Comparison of ENCODE assay signal across 11 cellular contexts in genomic region chr10:60910543-60910942, GRCh38. TPM values are rescaled to one million over a fixed set of nuclear protein-coding genes. Genes with fewer than 3 reads are reported as not detected.
DNase-seq lines count a peak whose midpoint lies in the region; ATAC-seq and TF ChIP-seq lines count a peak whose summit lies in the region.
"Had no signal": no experiment of that assay in that cellular context is flagged by ENCODE, and none has a peak within 500 bp of the region (broad histone marks: within the 10 kb centered on the region; RNA-seq: fewer than 3 reads in every experiment).

No MANE protein-coding gene starts in this region.

- no peak for TF ChIP-seq CTCF in IMR-90 (conservative IDR thresholded peaks at IDR 0.05; ENCODE audit: low read depth, low read length)
- TF ChIP-seq CTCF in dorsolateral prefrontal cortex (IDR thresholded peaks at IDR 0.05 in 54 of 56, conservative IDR thresholded peaks at IDR 0.05 in 2 of 56; ENCODE audit: low read depth in 1 of 56, partially characterized antibody in 56 of 56), result no peak
- TF ChIP-seq CTCF in neural progenitor cell (IDR thresholded peaks at IDR 0.05), result no peak

- H2BK15ac ChIP-seq in IMR-90 (ENCODE audit: low read depth, low read length), result no peak overlapping the region; the same call in 2 of the 3 replicates

- H2BK5ac ChIP-seq in IMR-90 (ENCODE audit: low read depth, low read length, poor library complexity, severe bottlenecking), result no peak overlapping the region

- H3K9me3 ChIP-seq in IMR-90 (ENCODE audit: control insufficient read depth, insufficient read depth, low read length) (no peaks in the 10 kb centered on the region), neural progenitor cell (ENCODE audit: low read depth) (no peaks in the 10 kb centered on the region)

- H2AFZ ChIP-seq in IMR-90 (replicated peaks; ENCODE audit: low read length, poor library complexity), result no peak overlapping the region
- no peak overlapping the region for H2AFZ ChIP-seq in neural progenitor cell (replicated peaks)

- H3F3A ChIP-seq in neural progenitor cell (ENCODE audit: low read depth), result no peaks in the 10 kb centered on the region

- no peak overlapping the region for H3K4ac ChIP-seq in IMR-90 (ENCODE audit: low read depth, low read length)

- H3K27me3 Mint-ChIP-seq in neural progenitor cell (ENCODE audit: insufficient read depth, low read depth), result peaks cover 4% of the 10 kb centered on the region

- ATAC-seq in GM18909 (IDR thresholded peaks at IDR 0.05; ENCODE audit: poor library complexity, unreplicated experiment) (peak; percentile 66), IMR-90 (ENCODE audit: low read depth) (no peak), HG03135 (IDR thresholded peaks at IDR 0.05; ENCODE audit: unreplicated experiment) (no peak)

- H3K79me2 ChIP-seq in neural progenitor cell (ENCODE audit: low read depth), result no peaks in the 10 kb centered on the region

- no peak overlapping the region for H2BK20ac ChIP-seq in IMR-90 (ENCODE audit: low read depth, low read length)

- BruUV-seq in IMR-90 (replicated peaks; lab: Mats Ljungman, UMichigan), result no TSS peak

- DNase-seq in IMR-90 (no peak), dorsolateral prefrontal cortex (no peak), pulmonary artery endothelial cell (ENCODE audit: low read depth, low spot score) (peak; percentile 47), SIG-M5 treated with dmso at 0.1 percent for 504 hours (lab: John Stamatoyannopoulos, UW; ENCODE audit: unreplicated experiment) (no peak), HT-29 (ENCODE audit: low spot score) (no peak), neural progenitor cell (ENCODE audit: low spot score) (no peak)
- DNase-seq: kidney, NCI-H1694 had no signal

- H3K23ac ChIP-seq in IMR-90 (ENCODE audit: low read depth, low read length), result no peak overlapping the region

- POLR2A ChIA-PET in IMR-90 (lab: Charles Lee; ENCODE audit: unreplicated experiment), result no interaction called here

- peaks cover 22% of the 10 kb centered on the region for H3K9me3 Mint-ChIP-seq in neural progenitor cell

- peaks cover 19% of the 10 kb centered on the region for H3K4me1 Mint-ChIP-seq in neural progenitor cell

- H3K79me1 ChIP-seq in IMR-90 (ENCODE audit: low read depth in 1 of 2, low read length in 2 of 2), result peaks cover 10 to 26% of the 10 kb centered on the region in 2 experiments

- H3K27me3 ChIP-seq in IMR-90 (ENCODE audit: control insufficient read depth, insufficient read depth, low read length) (no peaks in the 10 kb centered on the region), dorsolateral prefrontal cortex (no peaks in the 10 kb centered on the region), neural progenitor cell (no peaks in the 10 kb centered on the region)

- TF ChIP-seq POLR2A in IMR-90 (IDR thresholded peaks at IDR 0.05; ENCODE audit: low read depth, low read length), result no peak

- dilution Hi-C loops in IMR-90 (cut with HindIII; ENCODE audit: low sequenced_read_pairs, unreplicated experiment), result no loop called here

- TF ChIP-seq RAD21 in IMR-90 (IDR thresholded peaks at IDR 0.05; ENCODE audit: low read length), result no peak

- H4K20me1 ChIP-seq in IMR-90 (ENCODE audit: insufficient read depth, low read length), result no peaks in the 10 kb centered on the region
- no peaks in the 10 kb centered on the region for H4K20me1 ChIP-seq in neural progenitor cell (ENCODE audit: low read depth)

- H3K4me1 ChIP-seq in IMR-90 (ENCODE audit: control insufficient read depth, insufficient read depth, low read length), result peaks cover 11% of the 10 kb centered on the region
- H3K4me1 ChIP-seq in neural progenitor cell, result no peaks in the 10 kb centered on the region

- no peak overlapping the region for H4K5ac ChIP-seq in IMR-90 (ENCODE audit: low read depth, low read length)

- peaks cover 11% of the 10 kb centered on the region for H3K9me1 ChIP-seq in IMR-90 (ENCODE audit: insufficient read depth, low read length)

- H3K18ac ChIP-seq in IMR-90 (ENCODE audit: low read depth, low read length), result no peak overlapping the region

- no peak overlapping the region for H2AK9ac ChIP-seq in IMR-90 (replicated peaks; ENCODE audit: low read depth, low read length, poor library complexity)

- no peak overlapping the region for H4K91ac ChIP-seq in IMR-90 (ENCODE audit: insufficient read depth, low read depth, low read length)

- H3K4me3 Mint-ChIP-seq in neural progenitor cell, result no peak overlapping the region

- CTCF ChIA-PET in IMR-90 (lab: Yijun Ruan, JAX), result interaction anchor here (1.0 kb wide), 1 partner anchor 35 kb away, joined by 3 read pairs; no protein-coding TSS in a partner anchor

- no peak overlapping the region for H2BK120ac ChIP-seq in IMR-90 (ENCODE audit: low read depth, low read length)

- intact Hi-C loops in IMR-90 (cut with micrococcal nuclease) (no loop called here), dorsolateral prefrontal cortex (cut with DNase I) (no loop called here)

- no peak overlapping the region for H3K4me2 ChIP-seq in IMR-90 (ENCODE audit: low read depth, low read length)
- no peak overlapping the region for H3K4me2 ChIP-seq in neural progenitor cell

- no peak overlapping the region for H3K4me3 ChIP-seq in IMR-90 (ENCODE audit: insufficient read depth, low read depth, low read length)
- peak overlapping the region in 2 of 59 donors; percentile 3 to 14 for H3K4me3 ChIP-seq in dorsolateral prefrontal cortex
- H3K4me3 ChIP-seq in neural progenitor cell, result no peak overlapping the region
- H3K4me3 ChIP-seq: SK-N-MC had no signal

- in situ Hi-C loops in IMR-90 (cut with MboI; ENCODE audit: low sequenced_read_pairs), result no loop called here

- H3K56ac ChIP-seq in IMR-90 (ENCODE audit: extremely low read depth, insufficient read depth, low read length), result no peak overlapping the region

- H3K14ac ChIP-seq in IMR-90 (replicated peaks; ENCODE audit: low read depth, low read length), result 0 out of 2 replicates have a peak overlapping the region, but pooled peaks have one; percentile 10

- no peak overlapping the region for H3K9ac ChIP-seq in IMR-90 (ENCODE audit: low read depth, low read length)
- no peak overlapping the region for H3K9ac ChIP-seq in neural progenitor cell

- H4K8ac ChIP-seq in IMR-90 (ENCODE audit: low read depth in 2 of 2, low read length in 2 of 2), result no peak overlapping the region

- no peak overlapping the region for H3K27ac Mint-ChIP-seq in neural progenitor cell

- H2AK5ac ChIP-seq in IMR-90 (ENCODE audit: low read depth, low read length), result no peak overlapping the region

- no peak overlapping the region for H3K27ac ChIP-seq in IMR-90 (ENCODE audit: insufficient read depth, low read length)
- peak overlapping the region in 54 of 59 donors; percentile 14 to 88 (median 68) for H3K27ac ChIP-seq in dorsolateral prefrontal cortex
- no peak overlapping the region for H3K27ac ChIP-seq in neural progenitor cell
- H3K27ac ChIP-seq: SK-N-MC had no signal

- H3K36me3 ChIP-seq in IMR-90 (ENCODE audit: control insufficient read depth, insufficient read depth, low read length) (peaks cover 22% of the 10 kb centered on the region), neural progenitor cell (no peaks in the 10 kb centered on the region)

- WGBS in IMR-90 (ENCODE audit: extremely low coverage in 2 of 2, insufficient read length in 1 of 2), 2 experiments, result no CpG with 5 or more reads among the region's 5 CpGs

- peaks cover 42% of the 10 kb centered on the region for H3K36me3 Mint-ChIP-seq in neural progenitor cell

TF ChIP-seq in IMR-90, 13 proteins besides CTCF, POLR2A, EP300 and RAD21:
- TF ChIP-seq MXI1 (IDR thresholded peaks at IDR 0.05; ENCODE audit: borderline replicate concordance, low read depth, low read length) (no peak), BHLHE40 (IDR thresholded peaks at IDR 0.05; ENCODE audit: low read depth, low read length) (no peak), FOS (IDR thresholded peaks at IDR 0.05; ENCODE audit: low read depth, low read length) (no peak), RCOR1 (IDR thresholded peaks at IDR 0.05; ENCODE audit: insufficient replicate concordance, low read length) (no peak), CHD1 (IDR thresholded peaks at IDR 0.05; ENCODE audit: low read depth, low read length) (no peak), CEBPB (IDR thresholded peaks at IDR 0.05; ENCODE audit: low read depth, low read length) (no peak), RFX5 (IDR thresholded peaks at IDR 0.05; ENCODE audit: low read depth, low read length) (no peak), NFE2L2 (IDR thresholded peaks at IDR 0.05; ENCODE audit: low read depth, low read length) (no peak), ELK1 (IDR thresholded peaks at IDR 0.05; ENCODE audit: borderline replicate concordance, low read depth, low read length) (no peak), MAFK (IDR thresholded peaks at IDR 0.05; ENCODE audit: low read depth, low read length) (no peak), SMC3 (IDR thresholded peaks at IDR 0.05; ENCODE audit: low read depth, low read length) (no peak), MAZ (IDR thresholded peaks at IDR 0.05; ENCODE audit: borderline replicate concordance, low read depth, low read length) (no peak), USF2 (IDR thresholded peaks at IDR 0.05; ENCODE audit: low read depth, low read length) (no peak)

RNA-seq across cellular contexts. Expression of gene RHOBTB1, which starts 33.4 kb away (rescaled TPM):
- total RNA-seq in IMR-90 (2012; rRNA removed) (15.2 and 18.9 TPM in 2 replicates), dorsolateral prefrontal cortex (10 to 100 TPM in 112 of 120 experiments, 1 to 10 TPM in 8; 6.6 to 36.7 (median 15.0) TPM), pulmonary artery endothelial cell (29.1 and 38.6 TPM in 2 replicates), neural progenitor cell (ENCODE audit: low replicate concordance) (15.1 and 21.5 TPM in 2 replicates)
- polyA plus RNA-seq in IMR-90 (2012; rRNA removed), result 8.8 and 8.9 TPM in 2 replicates
- polyA plus RNA-seq in IMR-90 (2012; cell fraction: cytosol; rRNA removed), result 3.7 and 4.9 TPM in 2 replicates
- polyA plus RNA-seq in IMR-90 (2012; cell fraction: nucleus; rRNA removed; ENCODE audit: low replicate concordance), result 3.6 and 19.2 TPM in 2 replicates
- 1.3 and 1.4 TPM in 2 replicates for total RNA-seq in HT-29 (2014; rRNA removed; shearing (Covaris generic))

Comparison
In these comparisons a context has a peak if more than half of its experiments do, and no peak if none do; other contexts are left out.
1. H3K27ac ChIP-seq: peak in dorsolateral prefrontal cortex (54 of 59); none in IMR-90 (single experiment) and neural progenitor cell (single experiment).